8 cellular contexts compared by ENCODE assay signal in the genomic region with DNA sequence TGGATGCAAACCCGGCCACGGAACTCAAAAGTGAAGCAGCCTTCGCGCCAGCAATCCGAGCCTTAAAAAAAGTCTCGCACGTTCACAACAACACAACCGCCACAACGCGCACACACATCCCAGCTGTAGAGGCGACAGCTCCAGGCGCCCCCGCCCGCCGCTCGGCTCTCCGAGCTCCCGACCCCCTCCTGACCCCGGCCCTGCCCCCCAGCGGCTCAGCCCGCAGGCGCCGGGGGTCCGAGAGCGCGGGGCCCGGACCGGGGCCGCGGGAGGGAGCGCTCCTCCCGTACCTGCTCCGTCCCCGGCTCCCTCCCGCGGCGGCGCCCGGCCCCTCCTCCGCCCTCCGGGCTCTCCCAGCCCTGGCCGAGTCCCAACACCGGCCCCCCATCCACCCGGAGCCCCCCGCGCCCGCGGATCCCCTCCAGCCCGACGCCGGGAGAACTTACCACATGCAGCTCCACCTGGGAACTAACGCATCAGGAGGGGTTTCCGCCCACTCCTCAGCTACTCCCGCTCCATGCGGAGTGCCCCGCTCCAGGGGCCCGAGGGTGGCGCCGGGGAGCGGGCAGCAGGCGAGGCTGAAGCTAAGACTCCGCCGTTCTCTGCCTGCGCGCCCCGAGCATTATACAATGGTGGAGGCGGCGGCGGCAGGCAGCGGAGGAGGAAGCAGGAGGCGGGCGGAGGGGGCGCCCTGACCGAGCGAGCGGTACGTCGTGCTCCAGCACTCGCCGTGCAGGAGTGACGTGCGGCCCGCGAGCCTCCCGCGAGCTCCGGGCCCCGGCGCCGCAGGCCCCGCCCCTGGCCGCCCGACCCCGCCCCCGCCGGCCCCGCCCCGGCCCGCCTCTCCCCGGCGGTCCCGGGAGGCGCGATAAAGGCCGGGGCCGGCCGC. TPM values are rescaled to one million over a fixed set of nuclear protein-coding genes. Genes with fewer than 3 reads are reported as not detected.
A peak's percentile ranks its signal among the peaks of the same experiment; 100 is the strongest.
DNase-seq lines count a peak whose midpoint lies in the region; ATAC-seq and TF ChIP-seq lines count a peak whose summit lies in the region.

A gene with protein sequence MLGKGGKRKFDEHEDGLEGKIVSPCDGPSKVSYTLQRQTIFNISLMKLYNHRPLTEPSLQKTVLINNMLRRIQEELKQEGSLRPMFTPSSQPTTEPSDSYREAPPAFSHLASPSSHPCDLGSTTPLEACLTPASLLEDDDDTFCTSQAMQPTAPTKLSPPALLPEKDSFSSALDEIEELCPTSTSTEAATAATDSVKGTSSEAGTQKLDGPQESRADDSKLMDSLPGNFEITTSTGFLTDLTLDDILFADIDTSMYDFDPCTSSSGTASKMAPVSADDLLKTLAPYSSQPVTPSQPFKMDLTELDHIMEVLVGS (minus strand): TSS at position 740 of the 889 bp plus-strand sequence. CDS start 17,042 bp downstream, outside the sequence.

- H3K4me1 Mint-ChIP-seq in CD8-positive, alpha-beta T cell (ENCODE audit: low read depth) = peaks cover 79% of the 10 kb centered on the region

- in situ Hi-C loops in endometrial microvascular endothelial cells (cut with HindIII; ENCODE audit: inconsistent ontology term, low pct_unique_long_range_greater_than_20kb, low sequenced_read_pairs) = loop anchor here (25.0 kb wide), 1 partner anchor 184 kb away; no protein-coding TSS in a partner anchor

- no peaks in the 10 kb centered on the region for H3K9me3 ChIP-seq in CD8-positive, alpha-beta T cell (ENCODE audit: low read length)

- POLR2A ChIA-PET in CD8-positive, alpha-beta T cell (lab: Charles Lee) = interaction anchor here (0.6 to 8.1 kb wide), 36 partner anchors 9 to 403 kb away, joined by 3 to 142 read pairs (median 6); a partner anchor contains a TSS

- TF ChIP-seq CTCF in CD8-positive, alpha-beta T cell (IDR thresholded peaks at IDR 0.05) = no peak

- CTCF ChIA-PET in CD8-positive, alpha-beta T cell (lab: Charles Lee) = interaction anchor here (0.6 to 14.8 kb wide), 27 partner anchors 11 to 219 kb away, joined by 3 to 222 read pairs (median 5); a partner anchor contains a TSS

- peak within 1 kb of the TSS; percentile 90 for H3K27ac ChIP-seq in CD8-positive, alpha-beta T cell (ENCODE audit: low read depth, low read length)

- peak within 1 kb of the TSS; percentile 97 for H3K27ac Mint-ChIP-seq in CD8-positive, alpha-beta T cell

- H3K27me3 ChIP-seq in CD8-positive, alpha-beta T cell (ENCODE audit: insufficient read depth, low read length) = no peaks in the 10 kb centered on the region

- DNase-seq in CD8-positive, alpha-beta T cell = peak; percentile 72 to 92 (median 85)
- peak; percentile 77 for DNase-seq in HT1080 (ENCODE audit: low read depth)
- DNase-seq in NOMO-1 treated with dmso at 0.1 percent for 144 hours (lab: John Stamatoyannopoulos, UW; ENCODE audit: unreplicated experiment) = peak; percentile 85
- DNase-seq in activated CD8-positive, alpha-beta memory T cell treated with anti-CD3 and anti-CD28 coated beads for 48 hours (ENCODE audit: low read depth in 2 of 3, low spot score in 2 of 3) = peak; percentile 38 to 71 (median 59)
- DNase-seq in midbrain (lab: John Stamatoyannopoulos, UW) = peak; percentile 88
- peak; percentile 71 to 76 for DNase-seq in stimulated activated CD8-positive, alpha-beta memory T cell treated with anti-CD3 and anti-CD28 coated beads, Interleukin-2, amount 100 ng/mL, for 48 hours (ENCODE audit: low read depth in 2 of 2)

- peak within 1 kb of the TSS; percentile 84 for H3K4me3 ChIP-seq in CD8-positive, alpha-beta T cell (ENCODE audit: low read depth, low read length)

- no peaks in the 10 kb centered on the region for H3K27me3 Mint-ChIP-seq in CD8-positive, alpha-beta T cell (ENCODE audit: low read depth)

- H3K36me3 Mint-ChIP-seq in CD8-positive, alpha-beta T cell = peaks cover 9% of the 10 kb centered on the region

- peak; percentile 82 for ATAC-seq in CD8-positive, alpha-beta T cell
- ATAC-seq in GM19468 (IDR thresholded peaks at IDR 0.05; ENCODE audit: extremely low read depth, unreplicated experiment) = peak; percentile 62

- intact Hi-C loops in CD8-positive, alpha-beta T cell (cut with DNase I, micrococcal nuclease) = loop anchor here (1.0 to 10.0 kb wide), 11 partner anchors 8 to 809 kb away; a partner anchor contains a TSS

- H3K4me1 ChIP-seq in CD8-positive, alpha-beta T cell (ENCODE audit: insufficient read depth, low read length) = peaks cover 63% of the 10 kb centered on the region

- H3K4me3 Mint-ChIP-seq in CD8-positive, alpha-beta T cell = peak within 1 kb of the TSS; percentile 94

- H3K36me3 ChIP-seq in CD8-positive, alpha-beta T cell (ENCODE audit: insufficient read depth, low read length) = no peaks in the 10 kb centered on the region

- no peaks in the 10 kb centered on the region for H3K9me3 Mint-ChIP-seq in CD8-positive, alpha-beta T cell

RNA-seq across cellular contexts. Expression of the gene that starts here (rescaled TPM):
- 10 to 100 TPM; 47.5 to 48.8 TPM for total RNA-seq in CD8-positive, alpha-beta T cell
- total RNA-seq in HT1080 (2014; rRNA removed; shearing (Covaris generic)) = 4.8 and 6.6 TPM in 2 replicates
- 21.0 and 26.3 TPM in 2 replicates for polyA plus RNA-seq in HT1080 (2015; cell fraction: cytosol; rRNA removed)
- 10.9 and 16.7 TPM in 2 replicates for polyA plus RNA-seq in HT1080 (2015; cell fraction: nucleus; rRNA removed)
- total RNA-seq in endometrial microvascular endothelial cells (ENCODE audit: inconsistent ontology term) = 18.6 TPM

Comparison
In these comparisons a context has a peak if more than half of its experiments do, and no peak if none do; other contexts are left out.
1. Peak in every context shown above with its lines: DNase-seq, ATAC-seq, H3K4me3 ChIP-seq and H3K27ac ChIP-seq.